15 cellular contexts compared by ENCODE assay signal in the genomic region with DNA sequence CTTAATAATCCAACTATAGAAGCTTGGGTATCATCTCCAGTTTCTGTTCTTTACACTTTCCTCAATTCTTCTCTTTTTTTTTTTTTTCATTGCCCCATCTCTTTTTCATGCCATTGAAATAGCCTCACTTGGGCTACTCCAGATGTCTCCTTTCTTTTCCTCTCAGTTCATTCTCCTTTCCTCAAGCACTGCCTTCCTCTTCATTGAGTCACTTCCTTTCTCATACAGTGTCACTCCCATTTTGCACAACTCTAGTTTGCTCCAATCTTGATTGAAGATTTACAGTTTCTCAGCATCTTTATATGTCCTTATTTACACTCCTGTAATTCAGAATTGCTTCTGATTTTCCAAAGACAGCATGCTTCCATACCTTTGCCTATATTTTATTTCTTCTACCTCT.
A peak's percentile ranks its signal among the peaks of the same experiment; 100 is the strongest.
DNase-seq lines count a peak whose midpoint lies in the region; ATAC-seq, FAIRE-seq and TF ChIP-seq lines count a peak whose summit lies in the region.
"Had no signal": no experiment of that assay in that cellular context is flagged by ENCODE, and none has a peak within 500 bp of the region (broad histone marks: within the 10 kb centered on the region; RNA-seq: fewer than 3 reads in every experiment).

No MANE protein-coding gene starts in this region.

- peaks cover 4% of the 10 kb centered on the region for H3K4me1 Mint-ChIP-seq in activated T-helper 2 cell treated with anti-CD3 and anti-CD28 coated beads, Interferon-gamma antibody, Interleukin-2, Interleukin-4, amounts not matched to agents 10 μg/mL and 5 μg/mL and 100 μg/mL, durations not matched to agents 14 hours and 24 hours and 36 hours (ENCODE audit: low read depth)

- peak; percentile 23 for DNase-seq in H54 (ENCODE audit: insufficient read length, low spot score)
- no peak for DNase-seq in activated T-helper 2 cell treated with anti-CD3 and anti-CD28 coated beads, Interferon-gamma antibody, Interleukin-2, Interleukin-4, amounts not matched to agents 10 μg/mL and 5 μg/mL and 100 μg/mL, durations not matched to agents 14 hours and 24 hours and 36 hours (ENCODE audit: low spot score)
- peak; percentile 78 for DNase-seq in fibroblast of villous mesenchyme (ENCODE audit: low read depth)
- no peak for DNase-seq in GDM1 (lab: John Stamatoyannopoulos, UW)
- no peak for DNase-seq in NCI-H446 treated with DMSO at 0.1 percent for 48 hours (lab: John Stamatoyannopoulos, UW)
- no peak for DNase-seq in iPS-NIHi11 (ENCODE audit: low spot score)
- DNase-seq: activated CD4-positive, alpha-beta T cell treated with anti-CD3 and anti-CD28 coated beads for 1 hour; erythroblast; T-helper 1 cell had no signal

- intact Hi-C loops in activated T-helper 2 cell treated with anti-CD3 and anti-CD28 coated beads, Interferon-gamma antibody, Interleukin-2, Interleukin-4, amounts not matched to agents 10 μg/mL and 5 μg/mL and 100 μg/mL, durations not matched to agents 14 hours and 24 hours and 36 hours (cut with micrococcal nuclease), result no loop called here

- no peak overlapping the region for H2AFZ ChIP-seq in ACC112 (ENCODE audit: low read length, unreplicated experiment)

- H3K27ac ChIP-seq in ACC112 (ENCODE audit: low read depth, low read length), result peak overlapping the region; percentile 61
- H3K27ac ChIP-seq: BLaER1 treated with 17β-estradiol and CSF1 and Interleukin-3, amounts not matched to agents 10 nM and 100 nM; cardiac muscle cell had no signal

- H3K27ac Mint-ChIP-seq in activated T-helper 2 cell treated with anti-CD3 and anti-CD28 coated beads, Interferon-gamma antibody, Interleukin-2, Interleukin-4, amounts not matched to agents 10 μg/mL and 5 μg/mL and 100 μg/mL, durations not matched to agents 14 hours and 24 hours and 36 hours, result peak overlapping the region; percentile 6
- H3K27ac Mint-ChIP-seq: progenitor cell of endocrine pancreas had no signal

- peaks cover 75% of the 10 kb centered on the region for H3K36me3 Mint-ChIP-seq in activated T-helper 2 cell treated with anti-CD3 and anti-CD28 coated beads, Interferon-gamma antibody, Interleukin-2, Interleukin-4, amounts not matched to agents 10 μg/mL and 5 μg/mL and 100 μg/mL, durations not matched to agents 14 hours and 24 hours and 36 hours (ENCODE audit: low read depth)

- H3K79me2 ChIP-seq in ACC112 (ENCODE audit: control insufficient read depth, insufficient read depth, low read length, unreplicated experiment), result no peaks in the 10 kb centered on the region

- no peak overlapping the region for H3K4me3 Mint-ChIP-seq in activated T-helper 2 cell treated with anti-CD3 and anti-CD28 coated beads, Interferon-gamma antibody, Interleukin-2, Interleukin-4, amounts not matched to agents 10 μg/mL and 5 μg/mL and 100 μg/mL, durations not matched to agents 14 hours and 24 hours and 36 hours (ENCODE audit: low read depth)

- H3K36me3 ChIP-seq in ACC112 (ENCODE audit: insufficient read depth, low read length), result peaks cover 51% of the 10 kb centered on the region

- peaks cover 18% of the 10 kb centered on the region for H3K4me1 ChIP-seq in ACC112 (ENCODE audit: control insufficient read depth, insufficient read depth, low read length, unreplicated experiment)

- H3K4me3 ChIP-seq in ACC112 (ENCODE audit: low read depth, low read length) (no peak overlapping the region), fibroblast of villous mesenchyme (ENCODE audit: low read depth, low read length) (no peak overlapping the region)
- H3K4me3 ChIP-seq: BLaER1 treated with 17β-estradiol and CSF1 and Interleukin-3, amounts not matched to agents 10 nM and 100 nM; cardiac muscle cell; HAP-1 had no signal

- FAIRE-seq in H54 (lab: Jason Lieb, UNC), result peak; percentile 97

- TF ChIP-seq CTCF in fibroblast of villous mesenchyme (IDR thresholded peaks at IDR 0.05; ENCODE audit: insufficient read depth, low read depth, low read length), result no peak

- H3K9me3 Mint-ChIP-seq in activated T-helper 2 cell treated with anti-CD3 and anti-CD28 coated beads, Interferon-gamma antibody, Interleukin-2, Interleukin-4, amounts not matched to agents 10 μg/mL and 5 μg/mL and 100 μg/mL, durations not matched to agents 14 hours and 24 hours and 36 hours, result no peaks in the 10 kb centered on the region

- TF ChIP-seq POLR2A in H54 (IDR thresholded peaks at IDR 0.05; ENCODE audit: low read depth, low read length), result no peak

- no peaks in the 10 kb centered on the region for H3K27me3 ChIP-seq in ACC112 (ENCODE audit: insufficient read depth, low read length)
- H3K27me3 ChIP-seq: BLaER1 treated with 17β-estradiol and CSF1 and Interleukin-3, amounts not matched to agents 10 nM and 100 nM; cardiac muscle cell had no signal

- H3K27me3 Mint-ChIP-seq in activated T-helper 2 cell treated with anti-CD3 and anti-CD28 coated beads, Interferon-gamma antibody, Interleukin-2, Interleukin-4, amounts not matched to agents 10 μg/mL and 5 μg/mL and 100 μg/mL, durations not matched to agents 14 hours and 24 hours and 36 hours (ENCODE audit: low read depth), result no peaks in the 10 kb centered on the region
- H3K27me3 Mint-ChIP-seq: progenitor cell of endocrine pancreas had no signal

- no peak for ATAC-seq in HG02610 (IDR thresholded peaks at IDR 0.05; ENCODE audit: unreplicated experiment)

Comparison
In these comparisons a context has a peak if more than half of its experiments do, and no peak if none do; other contexts are left out.
1. DNase-seq: peak in H54 (single experiment) and fibroblast of villous mesenchyme (single experiment); none in activated T-helper 2 cell treated with anti-CD3 and anti-CD28 coated beads, Interferon-gamma antibody, Interleukin-2, Interleukin-4, amounts not matched to agents 10 μg/mL and 5 μg/mL and 100 μg/mL, durations not matched to agents 14 hours and 24 hours and 36 hours (single experiment), GDM1 (single experiment), NCI-H446 treated with DMSO at 0.1 percent for 48 hours (single experiment) and iPS-NIHi11 (single experiment).